In the genomic region with DNA sequence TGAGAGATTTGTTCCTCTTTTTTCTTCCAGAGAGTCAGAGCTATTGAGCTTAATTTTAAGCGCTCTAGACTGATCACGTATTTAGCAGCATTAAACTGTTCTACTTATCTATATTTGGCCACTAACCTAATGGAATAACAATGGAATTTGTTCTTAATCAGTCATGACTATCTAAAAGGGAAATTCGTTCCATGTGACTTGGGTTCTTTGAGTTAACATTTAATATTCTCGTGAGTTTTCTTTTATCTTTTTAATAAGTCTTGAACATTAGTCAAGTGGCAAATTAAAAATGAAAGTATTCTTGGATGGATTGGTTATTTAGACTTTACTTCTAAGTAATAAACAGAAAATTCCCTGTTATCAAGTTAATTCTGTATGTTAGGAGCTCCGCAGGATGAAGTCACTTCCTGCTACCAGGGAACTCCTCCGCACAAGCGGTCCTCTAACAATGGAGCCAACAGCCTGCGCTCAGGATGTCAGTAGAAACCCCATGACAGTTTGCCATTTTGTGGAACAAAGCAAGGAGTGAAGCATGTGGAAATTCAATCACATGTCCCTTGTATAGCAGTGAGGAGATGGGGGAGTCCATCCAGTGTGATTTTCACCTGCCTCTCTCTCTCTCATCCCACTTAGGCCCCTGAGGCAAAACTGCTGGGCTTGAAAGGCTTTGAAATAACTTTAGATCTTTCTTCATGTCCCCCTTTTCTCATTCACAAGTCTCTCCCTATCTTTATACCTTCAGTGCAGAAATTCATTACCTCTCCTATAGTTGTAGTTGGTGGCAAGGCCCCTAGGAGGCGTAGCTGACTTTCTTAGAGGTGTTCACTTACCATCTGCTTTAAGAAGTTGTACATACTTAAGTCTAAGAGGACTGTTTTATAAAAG, we compare ENCODE assay signal across 9 cellular contexts.
A peak's percentile ranks its signal among the peaks of the same experiment; 100 is the strongest.
DNase-seq lines count a peak whose midpoint lies in the region; ATAC-seq and TF ChIP-seq lines count a peak whose summit lies in the region.
"Had no signal": no experiment of that assay in that cellular context is flagged by ENCODE, and none has a peak within 500 bp of the region (broad histone marks: within the 10 kb centered on the region; RNA-seq: fewer than 3 reads in every experiment).

No MANE protein-coding gene starts in this region.

- no peaks in the 10 kb centered on the region for H3K9me3 ChIP-seq in CD4-positive, alpha-beta T cell (ENCODE audit: control insufficient read depth, low read length)

- H3K27ac Mint-ChIP-seq in activated CD4-positive, alpha-beta T cell treated with anti-CD3 and anti-CD28 coated beads for 36 hours: no peak overlapping the region
- no peak overlapping the region for H3K27ac Mint-ChIP-seq in CD4-positive, alpha-beta T cell
- H3K27ac Mint-ChIP-seq: activated naive CD4-positive, alpha-beta T cell treated with anti-CD3 and anti-CD28 coated beads, Interleukin-2, amount 50 U/mL, for 72 hours had no signal

- no peaks in the 10 kb centered on the region for H3K79me2 ChIP-seq in KMS-11 (ENCODE audit: insufficient read depth, low read depth)

- H3K27me3 ChIP-seq in KMS-11 (ENCODE audit: insufficient read depth, low read depth): no peaks in the 10 kb centered on the region
- H3K27me3 ChIP-seq in CD4-positive, alpha-beta T cell (ENCODE audit: control insufficient read depth, insufficient read depth, low read length): no peaks in the 10 kb centered on the region

- no peak overlapping the region for H3K9ac ChIP-seq in KMS-11

- intact Hi-C loops in activated CD4-positive, alpha-beta T cell treated with anti-CD3 and anti-CD28 coated beads for 36 hours (cut with DNase I, micrococcal nuclease): loop anchor here (1.0 to 2.0 kb wide), 3 partner anchors 650 to 658 kb away; no protein-coding TSS in a partner anchor
- intact Hi-C loops in CD4-positive, alpha-beta T cell (cut with DNase I, micrococcal nuclease): no loop called here

- H3K27ac ChIP-seq in KMS-11: no peak overlapping the region
- H3K27ac ChIP-seq in CD4-positive, alpha-beta T cell (ENCODE audit: low read depth, low read length): no peak overlapping the region

- ATAC-seq in activated CD4-positive, alpha-beta T cell treated with anti-CD3 and anti-CD28 coated beads for 36 hours: no peak
- ATAC-seq in left lobe of liver: peak; percentile 28
- no peak for ATAC-seq in CD4-positive, alpha-beta T cell (ENCODE audit: poor library complexity)

- H3K27me3 Mint-ChIP-seq in activated CD4-positive, alpha-beta T cell treated with anti-CD3 and anti-CD28 coated beads for 36 hours: no peaks in the 10 kb centered on the region
- H3K27me3 Mint-ChIP-seq in CD4-positive, alpha-beta T cell: no peaks in the 10 kb centered on the region

- H3K4me3 Mint-ChIP-seq in activated CD4-positive, alpha-beta T cell treated with anti-CD3 and anti-CD28 coated beads for 36 hours: no peak overlapping the region
- no peak overlapping the region for H3K4me3 Mint-ChIP-seq in CD4-positive, alpha-beta T cell

- no peak overlapping the region for H2AFZ ChIP-seq in KMS-11 (ENCODE audit: low read depth)

- H3K36me3 ChIP-seq in KMS-11 (ENCODE audit: insufficient read depth): no peaks in the 10 kb centered on the region

- POLR2A ChIA-PET in activated CD4-positive, alpha-beta T cell treated with anti-CD3 and anti-CD28 coated beads for 36 hours (lab: Charles Lee): no interaction called here
- POLR2A ChIA-PET in CD4-positive, alpha-beta T cell (lab: Charles Lee): no interaction called here

- DNase-seq in activated CD4-positive, alpha-beta T cell treated with anti-CD3 and anti-CD28 coated beads for 36 hours: peak; percentile 57
- no peak for DNase-seq in activated CD4-positive, alpha-beta T cell treated with anti-CD3 and anti-CD28 coated beads for 1 hour
- peak; percentile 6 for DNase-seq in activated naive CD4-positive, alpha-beta T cell treated with Interleukin-2 at 50 U/mL for 16 hours
- DNase-seq in left lobe of liver (ENCODE audit: low spot score) (no peak), NCI-H2171 (lab: John Stamatoyannopoulos, UW) (no peak), medulla oblongata (ENCODE audit: extremely low spot score) (no peak)
- no peak for DNase-seq in CD4-positive, alpha-beta T cell

- CTCF ChIA-PET in activated CD4-positive, alpha-beta T cell treated with anti-CD3 and anti-CD28 coated beads for 36 hours (lab: Charles Lee): interaction anchor here (0.7 to 2.1 kb wide), 11 partner anchors 10 to 1055 kb away, joined by 3 to 8 read pairs (median 4); no protein-coding TSS in a partner anchor
- CTCF ChIA-PET in CD4-positive, alpha-beta T cell (lab: Charles Lee): interaction anchor here (1.1 to 1.5 kb wide), 2 partner anchors 9 to 17 kb away, joined by 3 read pairs; no protein-coding TSS in a partner anchor

- no peak overlapping the region for H3K4me3 ChIP-seq in KMS-11 (IDR thresholded peaks at IDR 0.05; ENCODE audit: insufficient read depth, low read depth, low read length)

- no peaks in the 10 kb centered on the region for H3K4me1 Mint-ChIP-seq in activated CD4-positive, alpha-beta T cell treated with anti-CD3 and anti-CD28 coated beads for 36 hours
- no peaks in the 10 kb centered on the region for H3K4me1 Mint-ChIP-seq in CD4-positive, alpha-beta T cell (ENCODE audit: low read depth)

- no peaks in the 10 kb centered on the region for H4K20me1 ChIP-seq in KMS-11 (ENCODE audit: insufficient read depth)

- no peak overlapping the region for H3K4me2 ChIP-seq in KMS-11

- no peaks in the 10 kb centered on the region for H3K4me1 ChIP-seq in KMS-11 (ENCODE audit: low read depth, poor library complexity, severe bottlenecking)

- TF ChIP-seq CTCF in KMS-11 (conservative IDR thresholded peaks at IDR 0.05; ENCODE audit: low read depth, low read length): peak; percentile 94
- TF ChIP-seq CTCF in CD4-positive, alpha-beta T cell (IDR thresholded peaks at IDR 0.05): no peak

- H3K9me3 Mint-ChIP-seq in activated CD4-positive, alpha-beta T cell treated with anti-CD3 and anti-CD28 coated beads for 36 hours (ENCODE audit: low read depth): no peaks in the 10 kb centered on the region
- H3K9me3 Mint-ChIP-seq in CD4-positive, alpha-beta T cell: no peaks in the 10 kb centered on the region
- H3K9me3 Mint-ChIP-seq: activated naive CD4-positive, alpha-beta T cell treated with anti-CD3 and anti-CD28 coated beads, Interleukin-2, amount 50 U/mL, for 72 hours had no signal

- H3K36me3 Mint-ChIP-seq in activated CD4-positive, alpha-beta T cell treated with anti-CD3 and anti-CD28 coated beads for 36 hours (ENCODE audit: low read depth): peaks cover 9% of the 10 kb centered on the region
- peaks cover 56% of the 10 kb centered on the region for H3K36me3 Mint-ChIP-seq in CD4-positive, alpha-beta T cell (ENCODE audit: low read depth)
- H3K36me3 Mint-ChIP-seq: activated naive CD4-positive, alpha-beta T cell treated with anti-CD3 and anti-CD28 coated beads, Interleukin-2, amount 50 U/mL, for 72 hours had no signal

Comparison
In these comparisons a context has a peak if more than half of its experiments do, and no peak if none do; other contexts are left out.
1. DNase-seq: peak in activated CD4-positive, alpha-beta T cell treated with anti-CD3 and anti-CD28 coated beads for 36 hours (single experiment) and activated naive CD4-positive, alpha-beta T cell treated with Interleukin-2 at 50 U/mL for 16 hours (single experiment); none in activated CD4-positive, alpha-beta T cell treated with anti-CD3 and anti-CD28 coated beads for 1 hour (single experiment), left lobe of liver (single experiment), CD4-positive, alpha-beta T cell (0 of 10), NCI-H2171 (single experiment) and medulla oblongata (single experiment).
2. intact Hi-C loops: an anchor here in activated CD4-positive, alpha-beta T cell treated with anti-CD3 and anti-CD28 coated beads for 36 hours (1.0 to 2.0 kb wide); none called in CD4-positive, alpha-beta T cell.